ENCODE assay signal across 22 cellular contexts in genomic region chr13:102198418-102199322, GRCh38.
DNase-seq lines count a peak whose midpoint lies in the region; ATAC-seq, FAIRE-seq and TF ChIP-seq lines count a peak whose summit lies in the region.
"Had no signal": no experiment of that assay in that cellular context is flagged by ENCODE, and none has a peak within 500 bp of the region (broad histone marks: within the 10 kb centered on the region; RNA-seq: fewer than 3 reads in every experiment).

No MANE protein-coding gene starts in this region.

- H2AFZ ChIP-seq in ACC112 (ENCODE audit: low read length, unreplicated experiment) = peak overlapping the region; percentile 19

- ATAC-seq in HG02678 (IDR thresholded peaks at IDR 0.05; ENCODE audit: unreplicated experiment) (no peak), HG03457 (IDR thresholded peaks at IDR 0.05; ENCODE audit: unreplicated experiment) (no peak), HG03571 (IDR thresholded peaks at IDR 0.05; ENCODE audit: unreplicated experiment) (no peak)
- ATAC-seq: left ventricle myocardium superior; stimulated activated effector memory CD8-positive, alpha-beta T cell treated with anti-CD3 and anti-CD28 coated beads, Interleukin-12 subunit alpha, Interleukin-12 subunit beta, amount 100 ng/mL, for 72 hours; T-helper 17 cell had no signal

- H3K4me1 ChIP-seq in ACC112 (ENCODE audit: control insufficient read depth, insufficient read depth, low read length, unreplicated experiment) = peaks cover 41% of the 10 kb centered on the region
- H3K4me1 ChIP-seq: HAP-1, SJCRH30 had no signal

- peak overlapping the region; percentile 54 for H3K27ac ChIP-seq in ACC112 (ENCODE audit: low read depth, low read length)
- H3K27ac ChIP-seq: SJCRH30, VCaP had no signal

- H3K4me3 ChIP-seq in ACC112 (ENCODE audit: low read depth, low read length) = peak overlapping the region; percentile 20; the same call in 1 of the 2 replicates
- H3K4me3 ChIP-seq in bronchial epithelial cell (ENCODE audit: low read depth, low read length) = no peak overlapping the region
- H3K4me3 ChIP-seq: coronary artery, HAP-1, SJCRH30 had no signal

- no peak for FAIRE-seq in bronchial epithelial cell (lab: Jason Lieb, UNC)

- no peaks in the 10 kb centered on the region for H3K27me3 ChIP-seq in ACC112 (ENCODE audit: insufficient read depth, low read length)
- H3K27me3 ChIP-seq in bronchial epithelial cell (ENCODE audit: control insufficient read depth, insufficient read depth, low read length) = no peaks in the 10 kb centered on the region
- H3K27me3 ChIP-seq: SJCRH30 had no signal

- H3K79me2 ChIP-seq in ACC112 (ENCODE audit: control insufficient read depth, insufficient read depth, low read length, unreplicated experiment) = no peaks in the 10 kb centered on the region

- H3K36me3 ChIP-seq in ACC112 (ENCODE audit: insufficient read depth, low read length) (no peaks in the 10 kb centered on the region), bronchial epithelial cell (ENCODE audit: control insufficient read depth, insufficient read depth, low read length) (no peaks in the 10 kb centered on the region)
- H3K36me3 ChIP-seq: HAP-1, SJCRH30 had no signal

- no peak for TF ChIP-seq CTCF in bronchial epithelial cell (IDR thresholded peaks at IDR 0.05; ENCODE audit: insufficient read depth, low read length, severe bottlenecking)

- DNase-seq in NCI-H526 (lab: John Stamatoyannopoulos, UW) = peak; percentile 17 to 24
- peak; percentile 57 for DNase-seq in bronchial epithelial cell (ENCODE audit: low read depth)
- peak; percentile 66 for DNase-seq in iris pigment epithelial cell (ENCODE audit: low read depth)
- no peak for DNase-seq in activated CD4-positive, alpha-beta T cell treated with anti-CD3 and anti-CD28 coated beads for 48 hours
- DNase-seq: activated naive CD8-positive, alpha-beta T cell treated with anti-CD3 and anti-CD28 coated beads for 36 hours; CD4-positive, alpha-beta memory T cell; DMS 273 treated with DMSO at 0.1 percent for 48 hours; left ventricle myocardium superior; NCI-H187; nephron progenitor cell; posterior cingulate gyrus; SJCRH30; stimulated activated CD4-positive, alpha-beta T cell treated with anti-CD3 and anti-CD28 coated beads, Interleukin-1b, Interleukin-23, amount 100 ng/mL, for 48 hours; T-helper 17 cell had no signal
